In genomic region chr5:132136906-132137305, GRCh38 we compare ENCODE assay signal across 16 cellular contexts.
DNase-seq lines count a peak whose midpoint lies in the region; ATAC-seq and TF ChIP-seq lines count a peak whose summit lies in the region.
"Had no signal": no experiment of that assay in that cellular context is flagged by ENCODE, and none has a peak within 500 bp of the region (broad histone marks: within the 10 kb centered on the region; RNA-seq: fewer than 3 reads in every experiment).

No MANE protein-coding gene starts in this region.

- H3K36me3 ChIP-seq in osteoblast (ENCODE audit: insufficient read depth, low read length) (no peaks in the 10 kb centered on the region), psoas muscle (ENCODE audit: insufficient read depth in 1 of 2, low read depth in 1 of 2) (no peaks in the 10 kb centered on the region)
- H3K36me3 ChIP-seq: neural progenitor cell had no signal

- H4K20me1 ChIP-seq in osteoblast (ENCODE audit: insufficient read depth, low read length) = no peaks in the 10 kb centered on the region

- H3K4me1 ChIP-seq in osteoblast (ENCODE audit: insufficient read depth, low read length) (peaks cover 10% of the 10 kb centered on the region), psoas muscle (no peaks in the 10 kb centered on the region)
- H3K4me1 ChIP-seq: neural progenitor cell had no signal

- H3K27me3 ChIP-seq in osteoblast (ENCODE audit: insufficient read depth, low read length) = peaks cover 2% of the 10 kb centered on the region
- no peaks in the 10 kb centered on the region for H3K27me3 ChIP-seq in psoas muscle (ENCODE audit: insufficient read depth in 3 of 3, low read length in 2 of 3)
- H3K27me3 ChIP-seq: neural progenitor cell had no signal

- no peak for ATAC-seq in psoas muscle
- ATAC-seq: CD8-positive, alpha-beta T cell; stimulated activated naive CD8-positive, alpha-beta T cell treated with anti-CD3 and anti-CD28 coated beads, Interleukin-15, amount 100 ng/mL, for 72 hours had no signal

- TF ChIP-seq CTCF in osteoblast (IDR thresholded peaks at IDR 0.05; ENCODE audit: extremely low read depth, low read depth, low read length) (no peak), psoas muscle (IDR thresholded peaks at IDR 0.05) (no peak)

- 20 to 42% (median 37%) methylated on average over 2 of the region's 2 CpGs for WGBS in psoas muscle, 3 donors

- no peak overlapping the region for H2AFZ ChIP-seq in osteoblast (ENCODE audit: low read length)
- H2AFZ ChIP-seq: neural progenitor cell had no signal

- no peaks in the 10 kb centered on the region for H3K79me2 ChIP-seq in osteoblast (ENCODE audit: insufficient read depth, low read length)

- H3K27ac ChIP-seq in osteoblast (ENCODE audit: low read depth, low read length) = no peak overlapping the region
- H3K27ac ChIP-seq in psoas muscle = no peak overlapping the region
- H3K27ac ChIP-seq: neural progenitor cell had no signal

- DNase-seq in EL (peak; percentile 87), NCI-H226 (peak; percentile 19), cerebellum (ENCODE audit: low spot score) (peak; percentile 71), osteoblast (ENCODE audit: insufficient read length, low spot score, missing footprints) (peak; percentile 65), DMS79 (lab: John Stamatoyannopoulos, UW) (no peak), psoas muscle (no peak)
- no peak for DNase-seq in stimulated activated CD4-positive, alpha-beta T cell treated with anti-CD3 and anti-CD28 coated beads, Interleukin-4, amount 100 ng/mL, for 24 hours
- no peak for DNase-seq in activated effector memory CD4-positive, alpha-beta T cell treated with Interleukin-2 at 50 U/mL for 16 hours
- DNase-seq: activated CD8-positive, alpha-beta memory T cell treated with anti-CD3 and anti-CD28 coated beads for 24 hours; activated naive CD4-positive, alpha-beta T cell; CD8-positive, alpha-beta T cell; NCI-H1092 treated with DMSO at 0.1 percent for 48 hours; NCI-H526; Right ventricle myocardium superior; stimulated activated naive CD8-positive, alpha-beta T cell treated with anti-CD3 and anti-CD28 coated beads, Interleukin-15, amount 100 ng/mL, for 72 hours had no signal

- no peaks in the 10 kb centered on the region for H3K9me3 ChIP-seq in osteoblast (ENCODE audit: low read depth, low read length)
- H3K9me3 ChIP-seq in psoas muscle = no peaks in the 10 kb centered on the region

- no peak overlapping the region for H3K4me3 ChIP-seq in osteoblast (ENCODE audit: insufficient read depth, low read length)
- H3K4me3 ChIP-seq in psoas muscle = no peak overlapping the region
- H3K4me3 ChIP-seq: neural progenitor cell had no signal

- peak overlapping the region; percentile 14 for H3K4me2 ChIP-seq in osteoblast (ENCODE audit: insufficient read depth, low read length)
- H3K4me2 ChIP-seq: neural progenitor cell had no signal

- intact Hi-C loops in psoas muscle (cut with DNase I) = no loop called here

Comparison
In these comparisons a context has a peak if more than half of its experiments do, and no peak if none do; other contexts are left out.
1. DNase-seq: peak in EL (single experiment), NCI-H226 (single experiment), cerebellum (single experiment) and osteoblast (single experiment); none in DMS79 (single experiment), psoas muscle (0 of 2), stimulated activated CD4-positive, alpha-beta T cell treated with anti-CD3 and anti-CD28 coated beads, Interleukin-4, amount 100 ng/mL, for 24 hours (single experiment) and activated effector memory CD4-positive, alpha-beta T cell treated with Interleukin-2 at 50 U/mL for 16 hours (single experiment).